1 cellular context compared by ENCODE assay signal in genomic region chr2:68031546-68032160, GRCh38.
TF ChIP-seq lines count a peak whose summit lies in the region.

No MANE protein-coding gene starts in this region.

TF ChIP-seq in HepG2, 621 proteins besides CTCF, POLR2A, EP300 and RAD21 (continued from another document and continues in another):
- TF ChIP-seq AKNA (CRISPR knock-in tag; IDR thresholded peaks at IDR 0.05; ENCODE audit: borderline replicate concordance) (no peak), KDM5A (IDR thresholded peaks at IDR 0.05; ENCODE audit: borderline replicate concordance, low read length) (no peak; the same call in 1 of the 2 replicates), POGZ (CRISPR knock-in tag; IDR thresholded peaks at IDR 0.05) (no peak), ZNF652 (CRISPR knock-in tag; IDR thresholded peaks at IDR 0.05; ENCODE audit: borderline replicate concordance, low read depth) (0 out of 2 replicates have a peak, but pooled peaks have one; percentile 27), MIXL1 (CRISPR knock-in tag; IDR thresholded peaks at IDR 0.05) (peak; percentile 63), SAP130 (CRISPR knock-in tag; IDR thresholded peaks at IDR 0.05; ENCODE audit: low read depth) (0 out of 2 replicates have a peak, but pooled peaks have one; percentile 17), SRF (IDR thresholded peaks at IDR 0.05; ENCODE audit: low read depth, low read length) (no peak), ZNF138 (CRISPR knock-in tag; IDR thresholded peaks at IDR 0.05; ENCODE audit: low read depth) (no peak), TMF1 (CRISPR knock-in tag; IDR thresholded peaks at IDR 0.05; ENCODE audit: low read depth) (no peak), ZNF253 (CRISPR knock-in tag; IDR thresholded peaks at IDR 0.05; ENCODE audit: borderline replicate concordance) (no peak), ZNF614 (CRISPR knock-in tag; IDR thresholded peaks at IDR 0.05; ENCODE audit: borderline replicate concordance) (0 out of 2 replicates have a peak, but pooled peaks have one; percentile 26), NFE2 (CRISPR knock-in tag; IDR thresholded peaks at IDR 0.05) (no peak), ATRX (CRISPR knock-in tag; IDR thresholded peaks at IDR 0.05; ENCODE audit: borderline replicate concordance) (no peak), NONO (IDR thresholded peaks at IDR 0.05) (no peak), NONO (CRISPR knock-in tag; conservative IDR thresholded peaks at IDR 0.05) (0 out of 2 replicates have a peak, but pooled peaks have one; percentile 19), ZNF691 (CRISPR knock-in tag; IDR thresholded peaks at IDR 0.05; ENCODE audit: borderline replicate concordance, low read depth) (no peak), MIER3 (CRISPR knock-in tag; IDR thresholded peaks at IDR 0.05; ENCODE audit: borderline replicate concordance) (peak; percentile 55; the same call in 1 of the 2 replicates), HMGXB4 (CRISPR knock-in tag; IDR thresholded peaks at IDR 0.05; ENCODE audit: borderline replicate concordance in 1 of 2, low read depth in 1 of 2) (no peak), ELF3 (CRISPR knock-in tag; IDR thresholded peaks at IDR 0.05) (0 out of 2 replicates have a peak, but pooled peaks have one; percentile 42), ZNF619 (CRISPR knock-in tag; IDR thresholded peaks at IDR 0.05) (no peak), ARID5B (CRISPR knock-in tag; IDR thresholded peaks at IDR 0.05) (peak; percentile 36; the same call in 1 of the 2 replicates), HOXA3 (CRISPR knock-in tag; IDR thresholded peaks at IDR 0.05) (no peak), ZNF10 (CRISPR knock-in tag; IDR thresholded peaks at IDR 0.05; ENCODE audit: borderline replicate concordance, low read depth) (no peak), RXRB (CRISPR knock-in tag; IDR thresholded peaks at IDR 0.05; ENCODE audit: borderline replicate concordance) (peak; percentile 22; the same call in 1 of the 2 replicates), NCOR1 (IDR thresholded peaks at IDR 0.05; ENCODE audit: borderline replicate concordance, low read length) (no peak), U2AF2 (IDR thresholded peaks at IDR 0.05; ENCODE audit: low read depth, low read length) (no peak), E2F5 (CRISPR knock-in tag; conservative IDR thresholded peaks at IDR 0.05) (no peak), ZNF770 (CRISPR knock-in tag; IDR thresholded peaks at IDR 0.05) (no peak), ZNF430 (CRISPR knock-in tag; IDR thresholded peaks at IDR 0.05) (no peak), BORCS8-MEF2B (CRISPR knock-in tag; IDR thresholded peaks at IDR 0.05) (no peak)
- TF ChIP-seq, protein P1, sequence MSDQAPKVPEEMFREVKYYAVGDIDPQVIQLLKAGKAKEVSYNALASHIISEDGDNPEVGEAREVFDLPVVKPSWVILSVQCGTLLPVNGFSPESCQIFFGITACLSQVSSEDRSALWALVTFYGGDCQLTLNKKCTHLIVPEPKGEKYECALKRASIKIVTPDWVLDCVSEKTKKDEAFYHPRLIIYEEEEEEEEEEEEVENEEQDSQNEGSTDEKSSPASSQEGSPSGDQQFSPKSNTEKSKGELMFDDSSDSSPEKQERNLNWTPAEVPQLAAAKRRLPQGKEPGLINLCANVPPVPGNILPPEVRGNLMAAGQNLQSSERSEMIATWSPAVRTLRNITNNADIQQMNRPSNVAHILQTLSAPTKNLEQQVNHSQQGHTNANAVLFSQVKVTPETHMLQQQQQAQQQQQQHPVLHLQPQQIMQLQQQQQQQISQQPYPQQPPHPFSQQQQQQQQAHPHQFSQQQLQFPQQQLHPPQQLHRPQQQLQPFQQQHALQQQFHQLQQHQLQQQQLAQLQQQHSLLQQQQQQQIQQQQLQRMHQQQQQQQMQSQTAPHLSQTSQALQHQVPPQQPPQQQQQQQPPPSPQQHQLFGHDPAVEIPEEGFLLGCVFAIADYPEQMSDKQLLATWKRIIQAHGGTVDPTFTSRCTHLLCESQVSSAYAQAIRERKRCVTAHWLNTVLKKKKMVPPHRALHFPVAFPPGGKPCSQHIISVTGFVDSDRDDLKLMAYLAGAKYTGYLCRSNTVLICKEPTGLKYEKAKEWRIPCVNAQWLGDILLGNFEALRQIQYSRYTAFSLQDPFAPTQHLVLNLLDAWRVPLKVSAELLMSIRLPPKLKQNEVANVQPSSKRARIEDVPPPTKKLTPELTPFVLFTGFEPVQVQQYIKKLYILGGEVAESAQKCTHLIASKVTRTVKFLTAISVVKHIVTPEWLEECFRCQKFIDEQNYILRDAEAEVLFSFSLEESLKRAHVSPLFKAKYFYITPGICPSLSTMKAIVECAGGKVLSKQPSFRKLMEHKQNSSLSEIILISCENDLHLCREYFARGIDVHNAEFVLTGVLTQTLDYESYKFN (CRISPR knock-in tag; conservative IDR thresholded peaks at IDR 0.05) = no peak
- TF ChIP-seq, protein P2, sequence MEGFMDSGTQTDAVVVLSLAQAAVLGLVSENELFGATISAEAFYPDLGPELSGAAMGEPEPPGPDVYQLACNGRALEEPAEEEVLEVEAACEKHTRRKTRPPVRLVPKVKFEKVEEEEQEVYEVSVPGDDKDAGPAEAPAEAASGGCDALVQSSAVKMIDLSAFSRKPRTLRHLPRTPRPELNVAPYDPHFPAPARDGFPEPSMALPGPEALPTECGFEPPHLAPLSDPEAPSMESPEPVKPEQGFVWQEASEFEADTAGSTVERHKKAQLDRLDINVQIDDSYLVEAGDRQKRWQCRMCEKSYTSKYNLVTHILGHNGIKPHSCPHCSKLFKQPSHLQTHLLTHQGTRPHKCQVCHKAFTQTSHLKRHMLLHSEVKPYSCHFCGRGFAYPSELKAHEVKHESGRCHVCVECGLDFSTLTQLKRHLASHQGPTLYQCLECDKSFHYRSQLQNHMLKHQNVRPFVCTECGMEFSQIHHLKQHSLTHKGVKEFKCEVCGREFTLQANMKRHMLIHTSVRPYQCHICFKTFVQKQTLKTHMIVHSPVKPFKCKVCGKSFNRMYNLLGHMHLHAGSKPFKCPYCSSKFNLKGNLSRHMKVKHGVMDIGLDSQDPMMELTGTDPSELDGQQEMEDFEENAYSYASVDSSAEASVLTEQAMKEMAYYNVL (CRISPR knock-in tag; IDR thresholded peaks at IDR 0.05; ENCODE audit: borderline replicate concordance) = no peak
- TF ChIP-seq, protein P3, sequence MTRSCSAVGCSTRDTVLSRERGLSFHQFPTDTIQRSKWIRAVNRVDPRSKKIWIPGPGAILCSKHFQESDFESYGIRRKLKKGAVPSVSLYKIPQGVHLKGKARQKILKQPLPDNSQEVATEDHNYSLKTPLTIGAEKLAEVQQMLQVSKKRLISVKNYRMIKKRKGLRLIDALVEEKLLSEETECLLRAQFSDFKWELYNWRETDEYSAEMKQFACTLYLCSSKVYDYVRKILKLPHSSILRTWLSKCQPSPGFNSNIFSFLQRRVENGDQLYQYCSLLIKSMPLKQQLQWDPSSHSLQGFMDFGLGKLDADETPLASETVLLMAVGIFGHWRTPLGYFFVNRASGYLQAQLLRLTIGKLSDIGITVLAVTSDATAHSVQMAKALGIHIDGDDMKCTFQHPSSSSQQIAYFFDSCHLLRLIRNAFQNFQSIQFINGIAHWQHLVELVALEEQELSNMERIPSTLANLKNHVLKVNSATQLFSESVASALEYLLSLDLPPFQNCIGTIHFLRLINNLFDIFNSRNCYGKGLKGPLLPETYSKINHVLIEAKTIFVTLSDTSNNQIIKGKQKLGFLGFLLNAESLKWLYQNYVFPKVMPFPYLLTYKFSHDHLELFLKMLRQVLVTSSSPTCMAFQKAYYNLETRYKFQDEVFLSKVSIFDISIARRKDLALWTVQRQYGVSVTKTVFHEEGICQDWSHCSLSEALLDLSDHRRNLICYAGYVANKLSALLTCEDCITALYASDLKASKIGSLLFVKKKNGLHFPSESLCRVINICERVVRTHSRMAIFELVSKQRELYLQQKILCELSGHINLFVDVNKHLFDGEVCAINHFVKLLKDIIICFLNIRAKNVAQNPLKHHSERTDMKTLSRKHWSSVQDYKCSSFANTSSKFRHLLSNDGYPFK (CRISPR knock-in tag; IDR thresholded peaks at IDR 0.05; ENCODE audit: borderline replicate concordance) = no peak
